In the genomic region with DNA sequence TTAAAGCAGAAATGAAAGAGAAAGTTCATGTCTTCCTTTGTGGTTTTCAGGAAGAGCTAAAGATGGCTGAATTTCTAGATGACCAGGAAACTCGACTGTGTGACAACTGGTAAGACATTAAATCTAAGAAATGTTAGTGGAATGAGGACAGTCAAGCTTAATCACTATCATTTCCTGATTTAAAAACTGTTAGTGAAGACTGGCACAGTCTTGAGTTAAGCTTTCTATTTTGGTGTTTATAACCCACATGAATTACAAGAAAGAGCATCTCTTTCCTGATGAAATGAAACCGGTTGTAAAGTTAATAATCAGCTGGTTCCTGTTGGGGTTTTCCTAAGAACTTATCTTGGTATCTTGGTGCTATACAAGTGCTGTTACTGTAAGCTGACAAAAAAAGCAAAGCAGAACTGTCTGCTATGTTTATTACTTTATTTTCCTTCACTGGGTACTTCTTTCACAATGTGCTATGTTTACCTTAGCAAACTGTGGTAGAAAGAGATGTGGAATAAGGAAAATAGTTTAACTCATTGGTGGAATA, we compare ENCODE assay signal across 8 cellular contexts. TPM values are rescaled to one million over a fixed set of nuclear protein-coding genes. Genes with fewer than 3 reads are reported as not detected.
DNase-seq lines count a peak whose midpoint lies in the region; ATAC-seq, FAIRE-seq and TF ChIP-seq lines count a peak whose summit lies in the region.

No MANE protein-coding gene starts in this region.

- H3K36me3 ChIP-seq in RWPE2 (ENCODE audit: low read depth) (peaks cover 24% of the 10 kb centered on the region), gastroesophageal sphincter (peaks cover 2 to 23% of the 10 kb centered on the region in 2 donors), stomach (peaks cover 8 to 22% (median 18%) of the 10 kb centered on the region in 4 donors)

- ATAC-seq in HG02759 (IDR thresholded peaks at IDR 0.05; ENCODE audit: unreplicated experiment) (peak; percentile 66), RWPE2 (ENCODE audit: low read depth) (no peak), gastroesophageal sphincter (no peak), HG02571 (IDR thresholded peaks at IDR 0.05; ENCODE audit: unreplicated experiment) (no peak)

- TF ChIP-seq POLR2A in GM12891 (IDR thresholded peaks at IDR 0.05; ENCODE audit: low read depth, low read length) (no peak), gastroesophageal sphincter (IDR thresholded peaks at IDR 0.05) (no peak), stomach (IDR thresholded peaks at IDR 0.05) (no peak)

- intact Hi-C loops in stomach (cut with DNase I; ENCODE audit: low total_unique reads): no loop called here

- peak; percentile 58 for FAIRE-seq in GM12891 (lab: Jason Lieb, UNC)

- 13 to 15% methylated on average over 2 of the region's 2 CpGs for WGBS in gastroesophageal sphincter (ENCODE audit: low coverage in 1 of 2), 2 donors
- WGBS in stomach, 5 donors: 9 to 23% (median 13%) methylated on average over 2 of the region's 2 CpGs

- H3K4me1 ChIP-seq in RWPE2 (ENCODE audit: insufficient read depth, poor library complexity, severe bottlenecking) (peaks cover 7% of the 10 kb centered on the region), gastroesophageal sphincter (peaks cover 0 to 65% (median 31%) of the 10 kb centered on the region in 3 donors), stomach (peaks cover 40 to 73% (median 55%) of the 10 kb centered on the region in 4 donors)

- H3K27me3 ChIP-seq in RWPE2 (ENCODE audit: insufficient read depth, poor library complexity, severe bottlenecking): no peaks in the 10 kb centered on the region
- H3K27me3 ChIP-seq in gastroesophageal sphincter: no peaks in the 10 kb centered on the region
- H3K27me3 ChIP-seq in stomach: no peaks in the 10 kb centered on the region

- no peaks in the 10 kb centered on the region for H3K9me3 ChIP-seq in RWPE2 (ENCODE audit: severe bottlenecking)
- no peaks in the 10 kb centered on the region for H3K9me3 ChIP-seq in gastroesophageal sphincter
- no peaks in the 10 kb centered on the region for H3K9me3 ChIP-seq in stomach

- peak overlapping the region; percentile 14 for H3K27ac ChIP-seq in RWPE2 (ENCODE audit: poor library complexity, severe bottlenecking)
- H3K27ac ChIP-seq in gastroesophageal sphincter: peak overlapping the region; percentile 18 to 58 (median 40)
- peak overlapping the region in 4 of 5 donors; percentile 52 to 85 (median 68) for H3K27ac ChIP-seq in stomach

- TF ChIP-seq CTCF in RWPE2 (IDR thresholded peaks at IDR 0.05; ENCODE audit: poor library complexity, severe bottlenecking) (no peak), gastroesophageal sphincter (IDR thresholded peaks at IDR 0.05) (no peak), stomach (IDR thresholded peaks at IDR 0.05) (no peak)

- TF ChIP-seq EP300 in gastroesophageal sphincter (IDR thresholded peaks at IDR 0.05) (no peak), stomach (IDR thresholded peaks at IDR 0.05) (no peak)

- no peak for DNase-seq in GM12891 (ENCODE audit: insufficient read length, low spot score)
- no peak for DNase-seq in RWPE2 (ENCODE audit: low spot score)
- DNase-seq in stomach: no peak
- no peak for DNase-seq in NCI-H1105 (lab: John Stamatoyannopoulos, UW)
- DNase-seq in NCI-H226: no peak

- H3K4me3 ChIP-seq in RWPE2 (ENCODE audit: severe bottlenecking) (no peak overlapping the region), gastroesophageal sphincter (peak overlapping the region in 1 of 2 donors; percentile 1), stomach (peak overlapping the region in 2 of 4 donors; percentile 8 to 15)

TF ChIP-seq in GM12891, 5 proteins besides CTCF, POLR2A, EP300 and RAD21:
- no peak for TF ChIP-seq PAX5 (IDR thresholded peaks at IDR 0.05; ENCODE audit: insufficient read depth, low read length, severe bottlenecking)
- TF ChIP-seq POLR2AphosphoS5 (IDR thresholded peaks at IDR 0.05; ENCODE audit: low read depth, low read length): no peak
- TF ChIP-seq SPI1 (IDR thresholded peaks at IDR 0.05; ENCODE audit: low read depth, low read length): peak; percentile 45; the same call in 1 of the 2 replicates

RNA-seq across cellular contexts. Expression of gene TRAFD1, which starts 5.2 kb away (rescaled TPM):
- polyA plus RNA-seq in GM12891 (2012; ENCODE audit: low read depth, missing spikeins): 42.5 TPM
- total RNA-seq in gastroesophageal sphincter (10 to 100 TPM; 28.2 to 37.7 (median 30.2) TPM), stomach (10 to 100 TPM; 11.3 to 49.0 (median 27.7) TPM)
- 10 to 100 TPM; 13.9 to 22.5 (median 16.1) TPM for polyA plus RNA-seq in stomach

RNA-seq across cellular contexts. Expression of gene NAA25, which starts 21.9 kb away (rescaled TPM):
- 6.6 TPM for polyA plus RNA-seq in GM12891 (2012; ENCODE audit: low read depth, missing spikeins)
- total RNA-seq in gastroesophageal sphincter (10 to 100 TPM; 11.1 to 22.6 (median 17.3) TPM), stomach (10 to 100 TPM; 11.1 to 72.6 (median 57.6) TPM)
- polyA plus RNA-seq in stomach: 1 to 10 TPM; 2.3 to 5.4 (median 3.2) TPM

Comparison
In these comparisons a context has a peak if more than half of its experiments do, and no peak if none do; other contexts are left out.
1. H3K27ac ChIP-seq: peak in every context shown above with its lines; median percentile 68 in stomach; 40 in gastroesophageal sphincter; 14 in RWPE2.